ENCODE assay signal across 15 cellular contexts in the genomic region with DNA sequence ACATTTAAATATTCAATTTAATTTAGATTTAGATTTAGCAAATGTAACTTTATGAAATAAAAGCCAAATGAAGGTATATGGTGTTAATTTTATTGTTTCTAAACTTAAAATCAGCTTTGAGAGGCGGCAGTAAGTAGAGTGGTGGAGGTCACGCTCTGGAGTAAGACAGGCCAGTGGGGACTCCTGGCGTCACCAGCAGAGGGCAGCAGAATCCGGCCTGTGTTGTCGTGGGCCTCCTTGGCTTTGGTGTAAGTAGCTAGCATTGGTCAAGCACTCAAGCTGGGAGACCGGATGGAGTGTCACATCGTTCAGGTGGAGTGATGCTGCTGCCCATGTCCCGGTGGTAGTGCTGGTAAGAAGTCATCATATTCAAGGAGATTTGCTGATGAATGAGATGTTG.
DNase-seq lines count a peak whose midpoint lies in the region; ATAC-seq and TF ChIP-seq lines count a peak whose summit lies in the region.
"Had no signal": no experiment of that assay in that cellular context is flagged by ENCODE, and none has a peak within 500 bp of the region (broad histone marks: within the 10 kb centered on the region; RNA-seq: fewer than 3 reads in every experiment).

No MANE protein-coding gene starts in this region.

- no TSS peak for BruUV-seq in mammary epithelial cell (replicated peaks; lab: Mats Ljungman, UMichigan)

- 0 out of 2 replicates have a peak, but pooled peaks have one; percentile 5 for TF ChIP-seq CTCF in LNCaP clone FGC (IDR thresholded peaks at IDR 0.05; ENCODE audit: control insufficient read depth, extremely low read depth, insufficient read depth)
- peak; percentile 33 for TF ChIP-seq CTCF in mammary epithelial cell (conservative IDR thresholded peaks at IDR 0.05 in 1 of 2, IDR thresholded peaks at IDR 0.05 in 1 of 2; ENCODE audit: extremely low read depth in 1 of 2, insufficient read depth in 1 of 2, low read depth in 1 of 2, low read length in 2 of 2)

- H3K4me3 Mint-ChIP-seq in activated T-helper 1 cell treated with anti-CD3 and anti-CD28 coated beads, Interleukin-12 subunit alpha, Interleukin-12 subunit beta, Interleukin-2, Interleukin-4 antibody, amounts not matched to agents 30 ng/mL and 10 ng/mL and 1 ng/mL, durations not matched to agents 14 hours and 24 hours and 36 hours = no peak overlapping the region
- H3K4me3 Mint-ChIP-seq: activated CD4-positive, alpha-beta memory T cell treated with anti-CD3 and anti-CD28 coated beads, Interleukin-2, amount 10 ng/mL, durations not matched to agents 7 days and 5 days; activated naive CD4-positive, alpha-beta T cell treated with anti-CD3 and anti-CD28 coated beads, Interleukin-2, amount 10 ng/mL, durations not matched to agents 7 days and 5 days; stimulated activated naive CD8-positive, alpha-beta T cell treated with anti-CD3 and anti-CD28 coated beads, Interleukin-15, amount 100 ng/mL, for 72 hours had no signal

- H3K27me3 ChIP-seq in mammary epithelial cell (ENCODE audit: insufficient read depth, low read length) (no peaks in the 10 kb centered on the region), mesendoderm (ENCODE audit: insufficient read depth, low read length, poor library complexity) (no peaks in the 10 kb centered on the region)

- H3K9me3 Mint-ChIP-seq in activated T-helper 1 cell treated with anti-CD3 and anti-CD28 coated beads, Interleukin-12 subunit alpha, Interleukin-12 subunit beta, Interleukin-2, Interleukin-4 antibody, amounts not matched to agents 30 ng/mL and 10 ng/mL and 1 ng/mL, durations not matched to agents 14 hours and 24 hours and 36 hours = no peaks in the 10 kb centered on the region
- H3K9me3 Mint-ChIP-seq: activated CD4-positive, alpha-beta memory T cell treated with anti-CD3 and anti-CD28 coated beads, Interleukin-2, amount 10 ng/mL, durations not matched to agents 7 days and 5 days; activated naive CD4-positive, alpha-beta T cell treated with anti-CD3 and anti-CD28 coated beads, Interleukin-2, amount 10 ng/mL, durations not matched to agents 7 days and 5 days; stimulated activated naive CD8-positive, alpha-beta T cell treated with anti-CD3 and anti-CD28 coated beads, Interleukin-15, amount 100 ng/mL, for 72 hours had no signal

- H3K4me1 ChIP-seq in mammary epithelial cell (ENCODE audit: insufficient read depth, low read length) (peaks cover 7% of the 10 kb centered on the region), mesendoderm (ENCODE audit: control insufficient read depth, low read depth, low read length) (no peaks in the 10 kb centered on the region)

- intact Hi-C loops in mammary epithelial cell (cut with micrococcal nuclease) = no loop called here
- intact Hi-C loops in activated T-helper 1 cell treated with anti-CD3 and anti-CD28 coated beads, Interleukin-12 subunit alpha, Interleukin-12 subunit beta, Interleukin-2, Interleukin-4 antibody, amounts not matched to agents 30 ng/mL and 10 ng/mL and 1 ng/mL, durations not matched to agents 14 hours and 24 hours and 36 hours (cut with micrococcal nuclease) = no loop called here

- H3K79me2 ChIP-seq in mammary epithelial cell (ENCODE audit: insufficient read depth, low read length) (peaks cover 56% of the 10 kb centered on the region), mesendoderm (ENCODE audit: control insufficient read depth, insufficient read depth, low read length) (no peaks in the 10 kb centered on the region)

- H3K79me1 ChIP-seq in mesendoderm (ENCODE audit: low read length) = peaks cover 7% of the 10 kb centered on the region

- H3K9ac ChIP-seq in mammary epithelial cell (ENCODE audit: insufficient read depth, low read length) = no peak overlapping the region
- no peak overlapping the region for H3K9ac ChIP-seq in mesendoderm (ENCODE audit: low read length)

- peaks cover 13% of the 10 kb centered on the region for H3K4me1 Mint-ChIP-seq in activated T-helper 1 cell treated with anti-CD3 and anti-CD28 coated beads, Interleukin-12 subunit alpha, Interleukin-12 subunit beta, Interleukin-2, Interleukin-4 antibody, amounts not matched to agents 30 ng/mL and 10 ng/mL and 1 ng/mL, durations not matched to agents 14 hours and 24 hours and 36 hours (ENCODE audit: low read depth)
- H3K4me1 Mint-ChIP-seq: activated naive CD4-positive, alpha-beta T cell treated with anti-CD3 and anti-CD28 coated beads, Interleukin-2, amount 10 ng/mL, durations not matched to agents 7 days and 5 days; stimulated activated naive CD8-positive, alpha-beta T cell treated with anti-CD3 and anti-CD28 coated beads, Interleukin-15, amount 100 ng/mL, for 72 hours had no signal

- H2BK5ac ChIP-seq in mesendoderm (ENCODE audit: low read length) = no peak overlapping the region

- no peak overlapping the region for H3K27ac ChIP-seq in mammary epithelial cell (ENCODE audit: insufficient read depth, low read depth, low read length)
- H3K27ac ChIP-seq in mesendoderm (ENCODE audit: low read depth, low read length) = no peak overlapping the region

- dilution Hi-C loops in mammary epithelial cell (cut with HindIII; ENCODE audit: low sequenced_read_pairs) = no loop called here

- H3K23ac ChIP-seq in mesendoderm (ENCODE audit: low read length) = no peak overlapping the region

- no peak for TF ChIP-seq POLR2A in GM18505 (IDR thresholded peaks at IDR 0.05; ENCODE audit: borderline replicate concordance, extremely low read depth, insufficient read depth, insufficient read length)

- H3K4ac ChIP-seq in mesendoderm (ENCODE audit: low read depth, low read length) = no peak overlapping the region

- no peaks in the 10 kb centered on the region for H4K20me1 ChIP-seq in mammary epithelial cell (ENCODE audit: insufficient read depth, low read length)

- in situ Hi-C loops in mammary epithelial cell (cut with MboI; ENCODE audit: low sequenced_read_pairs in 2 of 2) = no loop called here

- no peak for ATAC-seq in GM18505 (IDR thresholded peaks at IDR 0.05; ENCODE audit: unreplicated experiment)
- ATAC-seq: esophagus mucosa; stimulated activated naive CD8-positive, alpha-beta T cell treated with anti-CD3 and anti-CD28 coated beads, Interleukin-15, amount 100 ng/mL, for 72 hours had no signal

- H3K27ac Mint-ChIP-seq in activated T-helper 1 cell treated with anti-CD3 and anti-CD28 coated beads, Interleukin-12 subunit alpha, Interleukin-12 subunit beta, Interleukin-2, Interleukin-4 antibody, amounts not matched to agents 30 ng/mL and 10 ng/mL and 1 ng/mL, durations not matched to agents 14 hours and 24 hours and 36 hours = no peak overlapping the region
- H3K27ac Mint-ChIP-seq: activated CD4-positive, alpha-beta memory T cell treated with anti-CD3 and anti-CD28 coated beads, Interleukin-2, amount 10 ng/mL, durations not matched to agents 7 days and 5 days; activated naive CD4-positive, alpha-beta T cell treated with anti-CD3 and anti-CD28 coated beads, Interleukin-2, amount 10 ng/mL, durations not matched to agents 7 days and 5 days had no signal

- H2BK15ac ChIP-seq in mesendoderm (replicated peaks; ENCODE audit: low read depth) = no peak overlapping the region

- no peak overlapping the region for H2BK120ac ChIP-seq in mesendoderm (ENCODE audit: low read depth, low read length)

- no peak overlapping the region for H4K8ac ChIP-seq in mesendoderm (ENCODE audit: low read depth, low read length)

- H2AK5ac ChIP-seq in mesendoderm (ENCODE audit: low read length) = no peak overlapping the region

- DNase-seq in Daoy (ENCODE audit: low read depth) (peak; percentile 32), LNCaP clone FGC (ENCODE audit: low read depth) (no peak), mammary epithelial cell (no peak), mesendoderm (peak; percentile 22), DMS79 (lab: John Stamatoyannopoulos, UW) (no peak), HK-2 (ENCODE audit: unreplicated experiment) (no peak)
- no peak for DNase-seq in activated T-helper 1 cell treated with anti-CD3 and anti-CD28 coated beads, Interleukin-12 subunit alpha, Interleukin-12 subunit beta, Interleukin-2, Interleukin-4 antibody, amounts not matched to agents 30 ng/mL and 10 ng/mL and 1 ng/mL, durations not matched to agents 14 hours and 24 hours and 36 hours (ENCODE audit: low spot score)
- DNase-seq: activated CD4-positive, alpha-beta memory T cell treated with anti-CD3 and anti-CD28 coated beads, Interleukin-2, amount 10 ng/mL, durations not matched to agents 7 days and 5 days; activated naive CD4-positive, alpha-beta T cell treated with anti-CD3 and anti-CD28 coated beads, Interleukin-2, amount 10 ng/mL, durations not matched to agents 7 days and 5 days; NCI-H146; NCI-H524 treated with DMSO at 0.1 percent for 48 hours; stimulated activated naive CD8-positive, alpha-beta T cell treated with anti-CD3 and anti-CD28 coated beads, Interleukin-15, amount 100 ng/mL, for 72 hours; T1000 had no signal

- CTCF ChIA-PET in mammary epithelial cell (lab: Charles Lee; ENCODE audit: low non-redundant PET) = no interaction called here

- H3K36me3 Mint-ChIP-seq in activated T-helper 1 cell treated with anti-CD3 and anti-CD28 coated beads, Interleukin-12 subunit alpha, Interleukin-12 subunit beta, Interleukin-2, Interleukin-4 antibody, amounts not matched to agents 30 ng/mL and 10 ng/mL and 1 ng/mL, durations not matched to agents 14 hours and 24 hours and 36 hours (ENCODE audit: low read depth) = peaks cover 38% of the 10 kb centered on the region

- H3K4me3 ChIP-seq in LNCaP clone FGC (ENCODE audit: low read depth, low read length) (no peak overlapping the region), mammary epithelial cell (replicated peaks in 1 of 3; ENCODE audit: insufficient read depth in 1 of 3, low read depth in 2 of 3, low read length in 3 of 3) (no peak overlapping the region), mesendoderm (ENCODE audit: low read length) (no peak overlapping the region)

- 82% methylated on average over 8 of the region's 8 CpGs for WGBS in mammary epithelial cell (ENCODE audit: low coverage, missing lambda C conversion rate)
- WGBS in mesendoderm (ENCODE audit: extremely low coverage, insufficient coverage, low lambda C conversion rate) = no CpG with 5 or more reads among the region's 8 CpGs

- H3K9me3 ChIP-seq in mammary epithelial cell (replicated peaks; ENCODE audit: insufficient read depth, low read length) = no peaks in the 10 kb centered on the region

- H3K18ac ChIP-seq in mesendoderm (ENCODE audit: low read length) = no peak overlapping the region

- H3K4me2 ChIP-seq in mammary epithelial cell (ENCODE audit: insufficient read depth, low read depth, low read length) = no peak overlapping the region
- no peak overlapping the region for H3K4me2 ChIP-seq in mesendoderm (ENCODE audit: low read length)

- no peak overlapping the region for H3K56ac ChIP-seq in mesendoderm (ENCODE audit: low read length)

- no peaks in the 10 kb centered on the region for H3K27me3 Mint-ChIP-seq in activated T-helper 1 cell treated with anti-CD3 and anti-CD28 coated beads, Interleukin-12 subunit alpha, Interleukin-12 subunit beta, Interleukin-2, Interleukin-4 antibody, amounts not matched to agents 30 ng/mL and 10 ng/mL and 1 ng/mL, durations not matched to agents 14 hours and 24 hours and 36 hours (ENCODE audit: insufficient read depth)
- H3K27me3 Mint-ChIP-seq: activated CD4-positive, alpha-beta memory T cell treated with anti-CD3 and anti-CD28 coated beads, Interleukin-2, amount 10 ng/mL, durations not matched to agents 7 days and 5 days; activated naive CD4-positive, alpha-beta T cell treated with anti-CD3 and anti-CD28 coated beads, Interleukin-2, amount 10 ng/mL, durations not matched to agents 7 days and 5 days; stimulated activated naive CD8-positive, alpha-beta T cell treated with anti-CD3 and anti-CD28 coated beads, Interleukin-15, amount 100 ng/mL, for 72 hours had no signal

- peaks cover 10% of the 10 kb centered on the region for H3K36me3 ChIP-seq in mammary epithelial cell (ENCODE audit: insufficient read depth, low read length)
- peaks cover 2% of the 10 kb centered on the region for H3K36me3 ChIP-seq in mesendoderm (ENCODE audit: control insufficient read depth, insufficient read depth, low read length)

- no peak overlapping the region for H4K5ac ChIP-seq in mesendoderm (ENCODE audit: low read length)

- H2AFZ ChIP-seq in mammary epithelial cell (ENCODE audit: low read depth, low read length) = no peak overlapping the region

Comparison
In these comparisons a context has a peak if more than half of its experiments do, and no peak if none do; other contexts are left out.
1. DNase-seq: peak in Daoy (single experiment) and mesendoderm (single experiment); none in LNCaP clone FGC (single experiment), mammary epithelial cell (single experiment), DMS79 (single experiment), HK-2 (single experiment) and activated T-helper 1 cell treated with anti-CD3 and anti-CD28 coated beads, Interleukin-12 subunit alpha, Interleukin-12 subunit beta, Interleukin-2, Interleukin-4 antibody, amounts not matched to agents 30 ng/mL and 10 ng/mL and 1 ng/mL, durations not matched to agents 14 hours and 24 hours and 36 hours (single experiment).